ENCODE assay signal across 8 cellular contexts in genomic region chr9:133144142-133144886, GRCh38. TPM values are rescaled to one million over a fixed set of nuclear protein-coding genes. Genes with fewer than 3 reads are reported as not detected.
A peak's percentile ranks its signal among the peaks of the same experiment; 100 is the strongest.
DNase-seq lines count a peak whose midpoint lies in the region; ATAC-seq lines count a peak whose summit lies in the region.

No MANE protein-coding gene starts in this region.

- DNase-seq in NCI-H1436 (lab: John Stamatoyannopoulos, UW) (peak; percentile 71), NCI-H1436 treated with DMSO at 0.1 percent for 48 hours (lab: John Stamatoyannopoulos, UW) (no peak), NCI-H510A (lab: John Stamatoyannopoulos, UW) (peak; percentile 87), dermis blood vessel endothelial cell (peak; percentile 83), medulla oblongata (ENCODE audit: extremely low spot score) (peak; percentile 71)
- DNase-seq in activated CD4-positive, alpha-beta T cell treated with anti-CD3 and anti-CD28 coated beads, Interleukin-2, amount 50 U/mL, for 24 hours (ENCODE audit: low read depth in 1 of 2, low spot score in 1 of 2): peak; percentile 82 to 86
- DNase-seq in stimulated activated CD8-positive, alpha-beta memory T cell treated with anti-CD3 and anti-CD28 coated beads, Interleukin-12 subunit alpha, Interleukin-12 subunit beta, amount 100 ng/mL, for 4 hours (ENCODE audit: low read depth): peak; percentile 78

- ATAC-seq in HG02970 (IDR thresholded peaks at IDR 0.05; ENCODE audit: low FRiP score, unreplicated experiment): peak; percentile 46

RNA-seq across cellular contexts. Expression of gene GBGT1, which starts 19.4 kb away (rescaled TPM):
- 15.7 and 28.0 TPM in 2 replicates for total RNA-seq in dermis blood vessel endothelial cell

RNA-seq across cellular contexts. Expression of gene RALGDS, which starts 23.3 kb away (rescaled TPM):
- 68.7 and 68.9 TPM in 2 replicates for total RNA-seq in dermis blood vessel endothelial cell
